8 cellular contexts compared by ENCODE assay signal in genomic region chr12:13001725-13002040, GRCh38. TPM values are rescaled to one million over a fixed set of nuclear protein-coding genes. Genes with fewer than 3 reads are reported as not detected.
DNase-seq lines count a peak whose midpoint lies in the region; ATAC-seq and TF ChIP-seq lines count a peak whose summit lies in the region.

No MANE protein-coding gene starts in this region.

- ATAC-seq in left lung (no peak), HG03469 (IDR thresholded peaks at IDR 0.05; ENCODE audit: unreplicated experiment) (no peak), GM21717 (IDR thresholded peaks at IDR 0.05; ENCODE audit: unreplicated experiment) (no peak)
- no peak for ATAC-seq in stimulated activated naive B cell treated with anti-CD40 and anti-IgM and Interleukin-4, amounts not matched to agents 10 μg/mL and 1 μg/mL and 100 μg/mL, for 72 hours (replicated peaks)

- no peak overlapping the region for H3K27ac Mint-ChIP-seq in stimulated activated naive B cell treated with anti-CD40 and anti-IgM and Interleukin-4, amounts not matched to agents 10 μg/mL and 1 μg/mL and 100 μg/mL, for 72 hours

- H3K4me1 Mint-ChIP-seq in stimulated activated naive B cell treated with anti-CD40 and anti-IgM and Interleukin-4, amounts not matched to agents 10 μg/mL and 1 μg/mL and 100 μg/mL, for 72 hours = peaks cover 24 to 46% of the 10 kb centered on the region in 2 donors

- H3K9me3 Mint-ChIP-seq in stimulated activated naive B cell treated with anti-CD40 and anti-IgM and Interleukin-4, amounts not matched to agents 10 μg/mL and 1 μg/mL and 100 μg/mL, for 72 hours = no peaks in the 10 kb centered on the region

- TF ChIP-seq CTCF in adrenal gland (IDR thresholded peaks at IDR 0.05) (no peak), left lung (IDR thresholded peaks at IDR 0.05) (no peak)

- WGBS in adrenal gland, 4 donors = 32 to 55% (median 34%) methylated on average over 12 to 19 of the region's 19 CpGs

- peak overlapping the region; percentile 77 for H3K4me3 ChIP-seq in HUES48 (ENCODE audit: low read depth, low read length)
- H3K4me3 ChIP-seq in adrenal gland = peak overlapping the region in 2 of 4 donors; percentile 61 to 95
- H3K4me3 ChIP-seq in left lung = peak overlapping the region; percentile 67 to 83

- no peaks in the 10 kb centered on the region for H3K9me3 ChIP-seq in HUES48 (ENCODE audit: control insufficient read depth, insufficient read depth, low read length)
- no peaks in the 10 kb centered on the region for H3K9me3 ChIP-seq in adrenal gland (replicated peaks in 1 of 3)
- H3K9me3 ChIP-seq in left lung = no peaks in the 10 kb centered on the region

- H3K36me3 ChIP-seq in HUES48 (ENCODE audit: control insufficient read depth, insufficient read depth, low read length) = no peaks in the 10 kb centered on the region
- no peaks in the 10 kb centered on the region for H3K36me3 ChIP-seq in adrenal gland (replicated peaks in 1 of 2)
- H3K36me3 ChIP-seq in left lung = no peaks in the 10 kb centered on the region

- intact Hi-C loops in adrenal gland (cut with DNase I) = no loop called here
- intact Hi-C loops in left lung (cut with DNase I) = loop anchor here in 1 of 2 donors (10.0 kb wide), 2 partner anchors 83 to 223 kb away; no protein-coding TSS in a partner anchor

- H3K4me3 Mint-ChIP-seq in stimulated activated naive B cell treated with anti-CD40 and anti-IgM and Interleukin-4, amounts not matched to agents 10 μg/mL and 1 μg/mL and 100 μg/mL, for 72 hours = peak overlapping the region; percentile 81 to 93

- TF ChIP-seq POLR2A in adrenal gland (IDR thresholded peaks at IDR 0.05) = no peak

- no peak overlapping the region for H3K9ac ChIP-seq in HUES48 (ENCODE audit: low read depth, low read length)

- no peak overlapping the region for H3K27ac ChIP-seq in HUES48 (ENCODE audit: low read depth, low read length)
- peak overlapping the region; percentile 55 to 97 (median 92) for H3K27ac ChIP-seq in adrenal gland
- H3K27ac ChIP-seq in left lung = peak overlapping the region; percentile 92 to 95

- H3K4me1 ChIP-seq in HUES48 (ENCODE audit: control insufficient read depth, insufficient read depth, low read length) (peaks cover 27% of the 10 kb centered on the region), adrenal gland (replicated peaks in 1 of 2) (peaks cover 20 to 31% of the 10 kb centered on the region in 2 donors), left lung (peaks cover 10 to 51% of the 10 kb centered on the region in 2 donors)

- H3K36me3 Mint-ChIP-seq in stimulated activated naive B cell treated with anti-CD40 and anti-IgM and Interleukin-4, amounts not matched to agents 10 μg/mL and 1 μg/mL and 100 μg/mL, for 72 hours = no peaks in the 10 kb centered on the region

- H3K27me3 ChIP-seq in HUES48 (ENCODE audit: control insufficient read depth, insufficient read depth, low read length) (peaks cover 21% of the 10 kb centered on the region), adrenal gland (no peaks in the 10 kb centered on the region), left lung (no peaks in the 10 kb centered on the region)

- DNase-seq in adrenal gland (peak in 1 of 7 donors; percentile 39), left lung (no peak), activated gamma-delta T cell treated with Interleukin-2 at 50 U/mL for 16 hours (no peak)
- no peak for DNase-seq in stimulated activated naive B cell treated with anti-CD40 and anti-IgM and Interleukin-4, amounts not matched to agents 10 μg/mL and 1 μg/mL and 100 μg/mL, for 72 hours
- DNase-seq in activated CD8-positive, alpha-beta memory T cell treated with anti-CD3 and anti-CD28 coated beads, Interleukin-2, amount 50 U/mL, for 48 hours = no peak

- H3K27me3 Mint-ChIP-seq in stimulated activated naive B cell treated with anti-CD40 and anti-IgM and Interleukin-4, amounts not matched to agents 10 μg/mL and 1 μg/mL and 100 μg/mL, for 72 hours = peaks cover 0 to 12% of the 10 kb centered on the region in 2 donors

RNA-seq across cellular contexts. Expression of gene HEBP1, which starts 1.6 kb away (rescaled TPM):
- total RNA-seq in adrenal gland = 100 to 1,000 TPM in 4 of 8 donors, 10 to 100 TPM in 4; 49.1 to 165 (median 112) TPM
- polyA plus RNA-seq in adrenal gland = 100 to 1,000 TPM in 1 of 3 donors, 10 to 100 TPM in 2; 53.3 to 142 (median 53.4) TPM
- total RNA-seq in left lung = 10 to 100 TPM; 79.5 to 81.1 TPM

RNA-seq across cellular contexts. Expression of gene FAM234B, which starts 42.5 kb away (rescaled TPM):
- total RNA-seq in adrenal gland (1 to 10 TPM; 4.0 to 9.9 (median 7.2) TPM), left lung (10 to 100 TPM in 1 of 2 donors, 1 to 10 TPM in 1; 8.3 to 11.0 TPM)
- polyA plus RNA-seq in adrenal gland = 1 to 10 TPM in 1 of 3 donors, under 1 TPM in 2; 0.64 to 4.6 (median 0.67) TPM

RNA-seq across cellular contexts. Expression of gene GPRC5D, which starts 49.7 kb away (rescaled TPM):
- total RNA-seq in adrenal gland (not detected), left lung (not detected)
- polyA plus RNA-seq in adrenal gland = under 1 TPM in 2 of 3 donors, not detected in 1; 0.17 to 0.40 TPM
